ENCODE assay signal across 14 cellular contexts in the genomic region with DNA sequence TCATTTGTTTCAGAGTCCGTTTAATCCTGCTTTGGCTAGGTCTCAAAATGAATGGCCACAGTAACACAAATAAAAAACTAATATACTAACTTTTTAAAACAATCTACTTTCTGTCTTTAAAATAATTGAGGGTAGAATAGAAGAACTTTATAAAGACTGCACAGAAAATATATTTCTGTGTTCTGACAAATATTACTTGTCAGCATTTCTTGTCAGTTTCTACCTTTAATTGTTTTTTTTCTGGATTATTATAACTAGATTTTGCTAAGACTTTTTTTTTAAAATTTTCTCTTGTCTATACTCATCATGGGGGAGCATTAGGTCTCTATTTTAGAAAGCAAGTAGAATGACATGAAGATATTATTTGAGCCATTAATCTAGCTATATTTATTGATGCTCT.
DNase-seq lines count a peak whose midpoint lies in the region; ATAC-seq and TF ChIP-seq lines count a peak whose summit lies in the region.
"Had no signal": no experiment of that assay in that cellular context is flagged by ENCODE, and none has a peak within 500 bp of the region (broad histone marks: within the 10 kb centered on the region; RNA-seq: fewer than 3 reads in every experiment).

No MANE protein-coding gene starts in this region.

- in situ Hi-C loops in mammary epithelial cell (cut with MboI; ENCODE audit: low sequenced_read_pairs in 2 of 2): no loop called here

- DNase-seq in MCF 10A (ENCODE audit: unreplicated experiment): no peak
- DNase-seq in mammary epithelial cell: no peak
- DNase-seq in esophagus squamous epithelium (lab: John Stamatoyannopoulos, UW): no peak
- DNase-seq in T-helper 1 cell: no peak
- no peak for DNase-seq in NCI-H2107 treated with DMSO at 0.1 percent for 48 hours (lab: John Stamatoyannopoulos, UW; ENCODE audit: unreplicated experiment)
- no peak for DNase-seq in cerebellum (ENCODE audit: low spot score)
- DNase-seq: 8988T; ACHN; CD4-positive, CD25-positive, alpha-beta regulatory T cell; DMS53 had no signal

- H3K9ac ChIP-seq in mammary epithelial cell (ENCODE audit: insufficient read depth, low read length): no peak overlapping the region
- H3K9ac ChIP-seq: BLaER1 treated with 17β-estradiol and CSF1 and Interleukin-3, amounts not matched to agents 10 nM and 100 nM had no signal

- WGBS in mammary epithelial cell (ENCODE audit: low coverage, missing lambda C conversion rate): 100% methylated on average over 1 of the region's 1 CpG
- 70 to 72% methylated on average over 1 of the region's 1 CpG for WGBS in esophagus squamous epithelium, 2 donors

- H3K27me3 ChIP-seq in mammary epithelial cell (ENCODE audit: insufficient read depth, low read length) (no peaks in the 10 kb centered on the region), esophagus squamous epithelium (no peaks in the 10 kb centered on the region)
- H3K27me3 ChIP-seq: BLaER1 treated with 17β-estradiol and CSF1 and Interleukin-3, amounts not matched to agents 10 nM and 100 nM had no signal

- TF ChIP-seq CTCF in MCF 10A (IDR thresholded peaks at IDR 0.05; ENCODE audit: unreplicated experiment): no peak
- no peak for TF ChIP-seq CTCF in mammary epithelial cell (conservative IDR thresholded peaks at IDR 0.05 in 1 of 2, IDR thresholded peaks at IDR 0.05 in 1 of 2; ENCODE audit: extremely low read depth in 1 of 2, insufficient read depth in 1 of 2, low read depth in 1 of 2, low read length in 2 of 2)
- TF ChIP-seq CTCF in esophagus squamous epithelium (IDR thresholded peaks at IDR 0.05): no peak

- CTCF ChIA-PET in MCF 10A (lab: Yijun Ruan, JAX) (interaction anchor here (1.3 kb wide), 1 partner anchor 47 kb away, joined by 9 read pairs; no protein-coding TSS in a partner anchor), mammary epithelial cell (lab: Charles Lee; ENCODE audit: low non-redundant PET) (no interaction called here)

- H3K4me3 ChIP-seq in mammary epithelial cell (replicated peaks in 1 of 3; ENCODE audit: insufficient read depth in 1 of 3, low read depth in 2 of 3, low read length in 3 of 3) (no peak overlapping the region), esophagus squamous epithelium (peak overlapping the region in 2 of 4 donors; percentile 24 to 33)
- H3K4me3 ChIP-seq: BLaER1 treated with 17β-estradiol and CSF1 and Interleukin-3, amounts not matched to agents 10 nM and 100 nM; GM23338; HAP-1 had no signal

- H3K27ac ChIP-seq in mammary epithelial cell (ENCODE audit: insufficient read depth, low read depth, low read length) (no peak overlapping the region), esophagus squamous epithelium (peak overlapping the region in 3 of 4 donors; percentile 61 to 85 (median 85))
- H3K27ac ChIP-seq: BLaER1 treated with 17β-estradiol and CSF1 and Interleukin-3, amounts not matched to agents 10 nM and 100 nM had no signal

- dilution Hi-C loops in mammary epithelial cell (cut with HindIII; ENCODE audit: low sequenced_read_pairs): no loop called here

- no peak overlapping the region for H2AFZ ChIP-seq in mammary epithelial cell (ENCODE audit: low read depth, low read length)
- H2AFZ ChIP-seq: GM23338 had no signal

- peaks cover 10% of the 10 kb centered on the region for H3K4me1 Mint-ChIP-seq in MCF 10A (ENCODE audit: insufficient read depth, unreplicated experiment)
- peaks cover 8% of the 10 kb centered on the region for H3K4me1 Mint-ChIP-seq in activated T-helper 17 cell treated with anti-CD3 and anti-CD28 coated beads, Interleukin-2, amount 50 U/mL, for 72 hours
- H3K4me1 Mint-ChIP-seq: GM23338 had no signal

- POLR2A ChIA-PET in MCF 10A (lab: Yijun Ruan, JAX): interaction anchor here (0.6 to 11.4 kb wide), 7 partner anchors 10 to 232 kb away, joined by 3 to 142 read pairs (median 9); no protein-coding TSS in a partner anchor

- intact Hi-C loops in MCF 10A (cut with micrococcal nuclease) (no loop called here), mammary epithelial cell (cut with micrococcal nuclease) (no loop called here), esophagus squamous epithelium (cut with DNase I) (no loop called here)

- H3K9me3 Mint-ChIP-seq in MCF 10A (ENCODE audit: unreplicated experiment): no peaks in the 10 kb centered on the region
- H3K9me3 Mint-ChIP-seq in activated T-helper 17 cell treated with anti-CD3 and anti-CD28 coated beads, Interleukin-2, amount 50 U/mL, for 72 hours: no peaks in the 10 kb centered on the region
- H3K9me3 Mint-ChIP-seq: CD4-positive, CD25-positive, alpha-beta regulatory T cell; GM23338 had no signal

- H3K4me3 Mint-ChIP-seq in MCF 10A (ENCODE audit: unreplicated experiment): no peak overlapping the region
- no peak overlapping the region for H3K4me3 Mint-ChIP-seq in activated T-helper 17 cell treated with anti-CD3 and anti-CD28 coated beads, Interleukin-2, amount 50 U/mL, for 72 hours
- H3K4me3 Mint-ChIP-seq: CD4-positive, CD25-positive, alpha-beta regulatory T cell; GM23338 had no signal

- no peaks in the 10 kb centered on the region for H4K20me1 ChIP-seq in mammary epithelial cell (ENCODE audit: insufficient read depth, low read length)

- H3K36me3 ChIP-seq in mammary epithelial cell (ENCODE audit: insufficient read depth, low read length) (peaks cover 44% of the 10 kb centered on the region), esophagus squamous epithelium (peaks cover 4 to 100% (median 18%) of the 10 kb centered on the region in 3 donors)

- no peaks in the 10 kb centered on the region for H3K27me3 Mint-ChIP-seq in MCF 10A (ENCODE audit: insufficient read depth, unreplicated experiment)
- H3K27me3 Mint-ChIP-seq in activated T-helper 17 cell treated with anti-CD3 and anti-CD28 coated beads, Interleukin-2, amount 50 U/mL, for 72 hours: no peaks in the 10 kb centered on the region
- H3K27me3 Mint-ChIP-seq: CD4-positive, CD25-positive, alpha-beta regulatory T cell had no signal

- H3K79me2 ChIP-seq in mammary epithelial cell (ENCODE audit: insufficient read depth, low read length): peaks cover 10% of the 10 kb centered on the region

- H3K9me3 ChIP-seq in mammary epithelial cell (replicated peaks; ENCODE audit: insufficient read depth, low read length) (no peaks in the 10 kb centered on the region), esophagus squamous epithelium (no peaks in the 10 kb centered on the region)
- H3K9me3 ChIP-seq: BLaER1 treated with 17β-estradiol and CSF1 and Interleukin-3, amounts not matched to agents 10 nM and 100 nM; HAP-1 had no signal

- no TSS peak for BruUV-seq in MCF 10A (replicated peaks; lab: Mats Ljungman, UMichigan)
- BruUV-seq in mammary epithelial cell (replicated peaks; lab: Mats Ljungman, UMichigan): no TSS peak

- peaks cover 81% of the 10 kb centered on the region for H3K36me3 Mint-ChIP-seq in MCF 10A (ENCODE audit: insufficient read depth, unreplicated experiment)
- peaks cover 99% of the 10 kb centered on the region for H3K36me3 Mint-ChIP-seq in activated T-helper 17 cell treated with anti-CD3 and anti-CD28 coated beads, Interleukin-2, amount 50 U/mL, for 72 hours (ENCODE audit: low read depth)

- ATAC-seq in activated T-helper 17 cell treated with anti-CD3 and anti-CD28 coated beads, Interleukin-2, amount 50 U/mL, for 72 hours (replicated peaks): no peak
- ATAC-seq: GM23338 had no signal

- TF ChIP-seq POLR2A in esophagus squamous epithelium (IDR thresholded peaks at IDR 0.05): no peak

- H3K4me1 ChIP-seq in mammary epithelial cell (ENCODE audit: insufficient read depth, low read length) (peaks cover 1% of the 10 kb centered on the region), esophagus squamous epithelium (peaks cover 0 to 60% (median 9%) of the 10 kb centered on the region in 3 donors)
- H3K4me1 ChIP-seq: BLaER1 treated with 17β-estradiol and CSF1 and Interleukin-3, amounts not matched to agents 10 nM and 100 nM had no signal

- no peak overlapping the region for H3K4me2 ChIP-seq in mammary epithelial cell (ENCODE audit: insufficient read depth, low read depth, low read length)
- H3K4me2 ChIP-seq: BLaER1 treated with 17β-estradiol and CSF1 and Interleukin-3, amounts not matched to agents 10 nM and 100 nM; GM23338 had no signal

- H3K27ac Mint-ChIP-seq in MCF 10A (ENCODE audit: low read depth, unreplicated experiment): peak overlapping the region; percentile 39
- peak overlapping the region; percentile 34 for H3K27ac Mint-ChIP-seq in activated T-helper 17 cell treated with anti-CD3 and anti-CD28 coated beads, Interleukin-2, amount 50 U/mL, for 72 hours
- H3K27ac Mint-ChIP-seq: GM23338 had no signal
